1 cellular context compared by ENCODE assay signal in the genomic region with DNA sequence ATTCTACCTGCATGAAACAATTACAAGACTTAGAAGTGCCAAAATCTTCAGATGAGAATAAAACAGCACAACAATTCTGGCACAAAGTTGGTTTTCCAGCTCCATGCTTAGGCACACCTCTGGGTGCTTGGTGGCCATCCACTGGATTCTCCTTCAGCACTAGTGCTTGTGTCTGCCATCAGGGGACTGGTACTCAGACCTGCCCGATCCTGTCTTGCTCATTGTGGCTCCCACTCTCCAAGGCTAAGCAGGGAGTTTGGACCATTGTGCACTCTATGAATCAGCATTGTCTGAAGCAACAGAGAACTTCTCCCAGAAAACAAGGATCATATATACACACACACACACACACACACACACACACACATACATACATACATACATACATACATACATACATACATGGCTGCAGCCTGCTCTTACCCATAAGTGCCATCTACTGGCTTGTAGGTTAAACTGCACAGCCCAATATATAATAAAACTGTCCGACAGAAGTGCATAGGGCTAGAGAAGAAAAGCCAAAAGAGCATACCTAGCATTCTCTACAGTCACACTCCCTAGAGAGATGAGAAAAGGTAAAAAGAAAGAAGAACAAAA.
TF ChIP-seq lines count a peak whose summit lies in the region.

No MANE protein-coding gene starts in this region.

TF ChIP-seq in HepG2, 621 proteins besides CTCF, POLR2A, EP300 and RAD21 (continued from another document):
- TF ChIP-seq, protein P1, sequence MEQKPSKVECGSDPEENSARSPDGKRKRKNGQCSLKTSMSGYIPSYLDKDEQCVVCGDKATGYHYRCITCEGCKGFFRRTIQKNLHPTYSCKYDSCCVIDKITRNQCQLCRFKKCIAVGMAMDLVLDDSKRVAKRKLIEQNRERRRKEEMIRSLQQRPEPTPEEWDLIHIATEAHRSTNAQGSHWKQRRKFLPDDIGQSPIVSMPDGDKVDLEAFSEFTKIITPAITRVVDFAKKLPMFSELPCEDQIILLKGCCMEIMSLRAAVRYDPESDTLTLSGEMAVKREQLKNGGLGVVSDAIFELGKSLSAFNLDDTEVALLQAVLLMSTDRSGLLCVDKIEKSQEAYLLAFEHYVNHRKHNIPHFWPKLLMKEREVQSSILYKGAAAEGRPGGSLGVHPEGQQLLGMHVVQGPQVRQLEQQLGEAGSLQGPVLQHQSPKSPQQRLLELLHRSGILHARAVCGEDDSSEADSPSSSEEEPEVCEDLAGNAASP (CRISPR knock-in tag; IDR thresholded peaks at IDR 0.05; ENCODE audit: borderline replicate concordance): no peak
